8 cellular contexts compared by ENCODE assay signal in the genomic region with DNA sequence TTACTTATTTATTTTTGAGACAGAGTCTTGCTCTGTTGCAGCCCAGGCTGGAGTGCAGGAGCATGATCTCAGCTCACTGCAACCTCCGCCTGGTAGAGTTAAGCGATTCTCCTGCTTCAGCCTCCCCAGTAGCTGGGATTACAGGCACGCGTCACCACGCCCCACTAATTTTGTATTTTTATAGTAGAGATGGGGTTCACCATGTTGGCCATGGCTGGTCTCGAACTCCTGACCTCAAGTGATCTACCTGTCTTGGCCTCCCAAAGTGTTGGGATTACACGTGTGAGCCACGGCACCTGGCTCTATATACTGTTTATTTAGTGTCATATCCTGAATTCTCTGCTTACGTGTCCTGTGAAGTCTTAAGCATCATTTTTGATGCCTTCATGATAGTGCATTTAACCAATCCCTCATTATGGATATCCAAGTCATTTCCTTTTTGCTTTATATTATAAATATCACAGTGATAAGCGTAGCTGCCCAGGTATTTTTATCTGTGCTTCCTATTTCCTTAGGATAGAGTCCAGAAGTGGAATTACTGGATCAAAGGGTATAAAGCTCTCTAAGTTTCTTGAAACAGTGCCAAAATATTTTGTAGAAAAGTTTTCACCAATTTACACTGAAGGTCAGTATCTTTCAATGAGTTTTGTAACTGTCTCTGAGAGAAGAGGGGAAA. TPM values are rescaled to one million over a fixed set of nuclear protein-coding genes. Genes with fewer than 3 reads are reported as not detected.
DNase-seq lines count a peak whose midpoint lies in the region; ATAC-seq and TF ChIP-seq lines count a peak whose summit lies in the region.

No MANE protein-coding gene starts in this region.

- no peak for DNase-seq in activated naive CD4-positive, alpha-beta T cell treated with anti-CD3 and anti-CD28 coated beads, Interleukin-2, amount 50 U/mL, for 16 hours
- no peak for DNase-seq in brain microvascular endothelial cell
- no peak for DNase-seq in memory B cell (ENCODE audit: low spot score in 2 of 2)
- DNase-seq in transverse colon = no peak
- DNase-seq in C1 segment of cervical spinal cord (lab: John Stamatoyannopoulos, UW) = no peak
- DNase-seq in SW 1271 (lab: John Stamatoyannopoulos, UW) = no peak

- H3K36me3 ChIP-seq in brain microvascular endothelial cell (replicated peaks) (peaks cover 6% of the 10 kb centered on the region), transverse colon (peaks cover 0 to 5% (median 0%) of the 10 kb centered on the region in 4 donors)

- TF ChIP-seq POLR2A in transverse colon (IDR thresholded peaks at IDR 0.05) = no peak

- H3K27ac Mint-ChIP-seq in activated naive CD4-positive, alpha-beta T cell treated with anti-CD3 and anti-CD28 coated beads, Interleukin-2, amount 50 U/mL, for 24 hours = peak overlapping the region; percentile 84
- H3K27ac Mint-ChIP-seq in memory B cell = peak overlapping the region; percentile 93

- intact Hi-C loops in transverse colon (cut with DNase I; ENCODE audit: low total_unique reads) = no loop called here

- no peaks in the 10 kb centered on the region for H3K27me3 Mint-ChIP-seq in activated naive CD4-positive, alpha-beta T cell treated with anti-CD3 and anti-CD28 coated beads, Interleukin-2, amount 50 U/mL, for 24 hours
- H3K27me3 Mint-ChIP-seq in memory B cell = no peaks in the 10 kb centered on the region

- H3K4me1 ChIP-seq in transverse colon = peaks cover 12 to 32% (median 29%) of the 10 kb centered on the region in 4 donors

- peak overlapping the region; percentile 30 for H3K27ac ChIP-seq in brain microvascular endothelial cell
- H3K27ac ChIP-seq in transverse colon = peak overlapping the region; percentile 95 to 98 (median 98)

- no peaks in the 10 kb centered on the region for H3K9me3 ChIP-seq in transverse colon

- no peak for TF ChIP-seq CTCF in brain microvascular endothelial cell (IDR thresholded peaks at IDR 0.05; ENCODE audit: low read depth, low read length, missing control alignments)
- no peak for TF ChIP-seq CTCF in transverse colon (IDR thresholded peaks at IDR 0.05)

- no peak for TF ChIP-seq EP300 in transverse colon (IDR thresholded peaks at IDR 0.05; ENCODE audit: low read depth)

- H3K27me3 ChIP-seq in brain microvascular endothelial cell (replicated peaks) = no peaks in the 10 kb centered on the region
- H3K27me3 ChIP-seq in transverse colon = no peaks in the 10 kb centered on the region

- H3K9me3 Mint-ChIP-seq in activated naive CD4-positive, alpha-beta T cell treated with anti-CD3 and anti-CD28 coated beads, Interleukin-2, amount 50 U/mL, for 24 hours = no peaks in the 10 kb centered on the region
- H3K9me3 Mint-ChIP-seq in memory B cell = no peaks in the 10 kb centered on the region

- H3K4me3 ChIP-seq in brain microvascular endothelial cell (ENCODE audit: low read depth, low read length) = peak overlapping the region; percentile 79
- H3K4me3 ChIP-seq in transverse colon = peak overlapping the region in 3 of 4 donors; percentile 83 to 95 (median 83)

- peaks cover 36% of the 10 kb centered on the region for H3K4me1 Mint-ChIP-seq in activated naive CD4-positive, alpha-beta T cell treated with anti-CD3 and anti-CD28 coated beads, Interleukin-2, amount 50 U/mL, for 24 hours
- H3K4me1 Mint-ChIP-seq in memory B cell = peaks cover 22% of the 10 kb centered on the region

- in situ Hi-C loops in brain microvascular endothelial cell (cut with HindIII; ENCODE audit: low pct_ligation_motif_present, low sequenced_read_pairs) (no loop called here), transverse colon (cut with MboI; ENCODE audit: low pct_ligation_motif_present in 1 of 4, low pct_unique_long_range_greater_than_20kb in 1 of 4, low sequenced_read_pairs in 3 of 4) (no loop called here)

- 29 to 63% methylated on average over 1 to 10 of the region's 10 CpGs for WGBS in transverse colon (ENCODE audit: low coverage in 1 of 2), 2 donors

- H3K36me3 Mint-ChIP-seq in activated naive CD4-positive, alpha-beta T cell treated with anti-CD3 and anti-CD28 coated beads, Interleukin-2, amount 50 U/mL, for 24 hours = no peaks in the 10 kb centered on the region
- H3K36me3 Mint-ChIP-seq in memory B cell = peaks cover 3% of the 10 kb centered on the region

- ATAC-seq in memory B cell (ENCODE audit: low read depth) (no peak), GM21447 (IDR thresholded peaks at IDR 0.05; ENCODE audit: unreplicated experiment) (no peak)

- H3K4me3 Mint-ChIP-seq in activated naive CD4-positive, alpha-beta T cell treated with anti-CD3 and anti-CD28 coated beads, Interleukin-2, amount 50 U/mL, for 24 hours = peak overlapping the region; percentile 92
- peak overlapping the region; percentile 96 for H3K4me3 Mint-ChIP-seq in memory B cell

RNA-seq across cellular contexts. Expression of a gene that starts 0.9 kb away (rescaled TPM):
- 10 to 100 TPM; 68.1 to 95.0 (median 78.2) TPM for total RNA-seq in transverse colon

RNA-seq across cellular contexts. Expression of a gene that starts 21.5 kb away (rescaled TPM):
- 1,000 to 10,000 TPM in 3 of 4 donors, 100 to 1,000 TPM in 1; 899 to 4,235 (median 1,393) TPM for total RNA-seq in transverse colon

RNA-seq across cellular contexts. Expression of a gene that starts 33.6 kb away (rescaled TPM):
- 10 to 100 TPM; 18.1 to 90.8 (median 78.3) TPM for total RNA-seq in transverse colon

RNA-seq across cellular contexts. Expression of a gene that starts 54.2 kb away (rescaled TPM):
- 100 to 1,000 TPM; 182 to 432 (median 204) TPM for total RNA-seq in transverse colon

RNA-seq across cellular contexts. Expression of a gene that starts 54.8 kb away (rescaled TPM):
- 100 to 1,000 TPM in 1 of 4 donors, 10 to 100 TPM in 3; 11.1 to 139 (median 14.5) TPM for total RNA-seq in transverse colon
